Comparison of ENCODE assay signal across 1 cellular context in genomic region chr19:38384209-38385027, GRCh38.
TF ChIP-seq lines count a peak whose summit lies in the region.

No MANE protein-coding gene starts in this region.

TF ChIP-seq in endothelial cell of umbilical vein, 7 proteins besides CTCF, POLR2A, EP300 and RAD21:
- TF ChIP-seq EZH2 (IDR thresholded peaks at IDR 0.05; ENCODE audit: borderline replicate concordance, low read depth, low read length, severe bottlenecking): no peak
- no peak for TF ChIP-seq JUN (IDR thresholded peaks at IDR 0.05; ENCODE audit: borderline replicate concordance, insufficient read depth, insufficient read length, low read depth)
- no peak for TF ChIP-seq MAX (IDR thresholded peaks at IDR 0.05; ENCODE audit: insufficient read depth, insufficient read length)
- no peak for TF ChIP-seq FOS (IDR thresholded peaks at IDR 0.05; ENCODE audit: borderline replicate concordance, insufficient read depth, low read length)
- no peak for TF ChIP-seq MYC (IDR thresholded peaks at IDR 0.05; ENCODE audit: low read depth, low read length)
- TF ChIP-seq GATA2 (IDR thresholded peaks at IDR 0.05; ENCODE audit: insufficient read depth, insufficient read length, low read depth, low read length): no peak
- TF ChIP-seq POLR2AphosphoS5 (IDR thresholded peaks at IDR 0.05; ENCODE audit: insufficient read depth, low read depth, low read length): no peak
